ENCODE assay signal across 12 cellular contexts in genomic region chr2:78351208-78351607, GRCh38.
DNase-seq lines count a peak whose midpoint lies in the region; ATAC-seq, FAIRE-seq and TF ChIP-seq lines count a peak whose summit lies in the region.
"Had no signal": no experiment of that assay in that cellular context is flagged by ENCODE, and none has a peak within 500 bp of the region (broad histone marks: within the 10 kb centered on the region; RNA-seq: fewer than 3 reads in every experiment).

No MANE protein-coding gene starts in this region.

- ATAC-seq in A549 (no peak), PC-3 (no peak), foreskin keratinocyte (no peak), left cardiac atrium (no peak)

- H2BK15ac ChIP-seq in H9 (ENCODE audit: low read depth, low read length), result no peak overlapping the region

- H4K20me1 ChIP-seq in H9 (ENCODE audit: control insufficient read depth, insufficient read depth, insufficient read length), result no peaks in the 10 kb centered on the region
- H4K20me1 ChIP-seq in PC-3 (ENCODE audit: low read length), result no peaks in the 10 kb centered on the region

- H3K14ac ChIP-seq in H9 (ENCODE audit: insufficient read depth, low read length), result no peak overlapping the region

- H3K4me3 Mint-ChIP-seq in H9, result no peak overlapping the region
- H3K4me3 Mint-ChIP-seq: CD8-positive, alpha-beta memory T cell had no signal

- no peak overlapping the region for H2BK20ac ChIP-seq in H9 (ENCODE audit: low read depth, low read length, poor library complexity, severe bottlenecking)

- no peak overlapping the region for H3K4me2 ChIP-seq in A549
- H3K4me2 ChIP-seq in H9 (ENCODE audit: insufficient read depth, insufficient read length, low read length), result no peak overlapping the region
- no peak overlapping the region for H3K4me2 ChIP-seq in PC-3 (ENCODE audit: low read length)

- WGBS in A549 (ENCODE audit: missing lambda C conversion rate), result 3% methylated on average over 3 of the region's 3 CpGs
- no CpG with 5 or more reads among the region's 3 CpGs for WGBS in H9 (ENCODE audit: extremely low coverage, insufficient read length, low lambda C conversion rate)

- no peaks in the 10 kb centered on the region for H3K23me2 ChIP-seq in H9 (ENCODE audit: insufficient read length, low read depth, low read length, poor library complexity, severe bottlenecking)

- H3T11ph ChIP-seq in H9 (ENCODE audit: low read length), result no peak overlapping the region

- no peak for TF ChIP-seq POLR2A in A549 (IDR thresholded peaks at IDR 0.05; ENCODE audit: low read length)

- peak; percentile 0 to 3 for DNase-seq in A549 (ENCODE audit: low read depth in 1 of 2, low spot score in 1 of 2)
- no peak for DNase-seq in H9
- DNase-seq in PC-3, result peak; percentile 20
- no peak for DNase-seq in foreskin keratinocyte
- DNase-seq in substantia nigra (lab: John Stamatoyannopoulos, UW), result no peak
- DNase-seq in left cardiac atrium, result no peak
- DNase-seq in inferior parietal cortex (ENCODE audit: extremely low spot score), result no peak
- no peak for DNase-seq in coronary artery (ENCODE audit: low spot score)
- DNase-seq: CD8-positive, alpha-beta memory T cell; colonic mucosa; NCI-H1048 had no signal

- H4K5ac ChIP-seq in H9 (ENCODE audit: insufficient read length, low read depth, low read length), result no peak overlapping the region

- no peak overlapping the region for H2BK12ac ChIP-seq in H9 (ENCODE audit: insufficient read length, low read depth, low read length)

- no peaks in the 10 kb centered on the region for H3K79me2 ChIP-seq in H9 (ENCODE audit: insufficient read depth, low read length)
- H3K79me2 ChIP-seq in PC-3 (ENCODE audit: low read length), result no peaks in the 10 kb centered on the region

- H3K4me1 Mint-ChIP-seq in H9, result peaks cover 3 to 7% of the 10 kb centered on the region in 2 experiments
- H3K4me1 Mint-ChIP-seq: CD8-positive, alpha-beta memory T cell had no signal

- intact Hi-C loops in PC-3 (cut with micrococcal nuclease) (no loop called here), left cardiac atrium (cut with DNase I) (no loop called here)

- no peaks in the 10 kb centered on the region for H3K79me1 ChIP-seq in H9 (ENCODE audit: insufficient read depth, low read depth, low read length, poor library complexity, severe bottlenecking)

- 0 out of 3 replicates have a peak, but pooled peaks have one; percentile 8 for TF ChIP-seq CTCF in A549 (IDR thresholded peaks at IDR 0.05)
- TF ChIP-seq CTCF in H9 (conservative IDR thresholded peaks at IDR 0.05), result peak; percentile 65; the same call in 2 of the 3 replicates
- peak; percentile 48 for TF ChIP-seq CTCF in PC-3 (conservative IDR thresholded peaks at IDR 0.05; ENCODE audit: low read depth, low read length)
- peak; percentile 18 for TF ChIP-seq CTCF in foreskin keratinocyte (conservative IDR thresholded peaks at IDR 0.05)
- no peak for TF ChIP-seq CTCF in coronary artery (IDR thresholded peaks at IDR 0.05)

- no peak overlapping the region for H2BK120ac ChIP-seq in H9 (ENCODE audit: low read depth, low read length, poor library complexity, severe bottlenecking)

- H3K27ac Mint-ChIP-seq in H9, result no peak overlapping the region
- H3K27ac Mint-ChIP-seq: CD8-positive, alpha-beta memory T cell had no signal

- H4K91ac ChIP-seq in H9 (ENCODE audit: insufficient read length, low read depth, low read length), result no peak overlapping the region

- no peak overlapping the region for H2AFZ ChIP-seq in H9 (ENCODE audit: low read length)
- H2AFZ ChIP-seq in PC-3 (ENCODE audit: low read length), result no peak overlapping the region

- H3K36me3 ChIP-seq in PC-3 (ENCODE audit: low read depth, low read length), result no peaks in the 10 kb centered on the region
- H3K36me3 ChIP-seq: colonic mucosa, suprapubic skin had no signal

- no peak; a peak in 1 of 5 replicates for TF ChIP-seq RAD21 in A549 (conservative IDR thresholded peaks at IDR 0.05 in 1 of 2, IDR thresholded peaks at IDR 0.05 in 1 of 2)

- no peak overlapping the region for H3K23ac ChIP-seq in H9 (ENCODE audit: insufficient read length, low read depth, low read length)

- H3K9ac ChIP-seq in H9 (ENCODE audit: extremely low read depth, insufficient read length, low read length), result no peak overlapping the region
- H3K9ac ChIP-seq in PC-3 (ENCODE audit: low read length), result no peak overlapping the region

- H3K56ac ChIP-seq in H9 (ENCODE audit: insufficient read length, low read depth, low read length), result no peak overlapping the region

- no peaks in the 10 kb centered on the region for H3K9me3 ChIP-seq in A549
- H3K9me3 ChIP-seq in H9 (ENCODE audit: control insufficient read depth, low read depth, low read length), result no peaks in the 10 kb centered on the region
- H3K9me3 ChIP-seq in PC-3 (ENCODE audit: low read length), result no peaks in the 10 kb centered on the region
- H3K9me3 ChIP-seq: colonic mucosa, suprapubic skin had no signal

- no TSS peak for BruUV-seq in PC-3 (replicated peaks; lab: Mats Ljungman, UMichigan)

- no peak overlapping the region for H2AK5ac ChIP-seq in H9 (ENCODE audit: insufficient read length, low read length)

- H3K36me3 Mint-ChIP-seq in H9 (ENCODE audit: insufficient read depth in 1 of 3, low read depth in 3 of 3), result no peaks in the 10 kb centered on the region
- H3K36me3 Mint-ChIP-seq: CD8-positive, alpha-beta memory T cell had no signal

- H2BK5ac ChIP-seq in H9 (ENCODE audit: insufficient read length, low read length), result no peak overlapping the region

- H4K8ac ChIP-seq in H9 (replicated peaks; ENCODE audit: insufficient read length, low read depth, low read length), result no peak overlapping the region

- no peaks in the 10 kb centered on the region for H3K4me1 ChIP-seq in A549
- H3K4me1 ChIP-seq in H9 (ENCODE audit: insufficient read depth, low read length), result peaks cover 4% of the 10 kb centered on the region; the same call in 1 of the 2 replicates
- H3K4me1 ChIP-seq in PC-3 (ENCODE audit: insufficient read depth, low read length), result no peaks in the 10 kb centered on the region
- no peaks in the 10 kb centered on the region for H3K4me1 ChIP-seq in foreskin keratinocyte
- H3K4me1 ChIP-seq: colonic mucosa, suprapubic skin had no signal

- no peaks in the 10 kb centered on the region for H3K27me3 Mint-ChIP-seq in H9 (ENCODE audit: low read depth)
- H3K27me3 Mint-ChIP-seq: CD8-positive, alpha-beta memory T cell had no signal

- H3K27me3 ChIP-seq in H9 (ENCODE audit: insufficient read depth, low read length), result no peaks in the 10 kb centered on the region
- H3K27me3 ChIP-seq in PC-3 (ENCODE audit: low read length), result no peaks in the 10 kb centered on the region
- H3K27me3 ChIP-seq in foreskin keratinocyte, result no peaks in the 10 kb centered on the region
- H3K27me3 ChIP-seq: colonic mucosa, suprapubic skin had no signal

- no peak overlapping the region for H3K4me3 ChIP-seq in A549
- no peak overlapping the region for H3K4me3 ChIP-seq in PC-3 (ENCODE audit: low read length)
- H3K4me3 ChIP-seq in coronary artery, result no peak overlapping the region
- H3K4me3 ChIP-seq: colonic mucosa, suprapubic skin had no signal

- no peak for TF ChIP-seq EP300 in A549 (IDR thresholded peaks at IDR 0.05)

- no peak overlapping the region for H3K27ac ChIP-seq in A549
- no peak overlapping the region for H3K27ac ChIP-seq in H9 (ENCODE audit: insufficient read length, low read depth, low read length)
- H3K27ac ChIP-seq in PC-3 (ENCODE audit: low read length), result no peak overlapping the region
- H3K27ac ChIP-seq in foreskin keratinocyte, result no peak overlapping the region
- H3K27ac ChIP-seq in substantia nigra (ENCODE audit: low read depth, low read length, poor library complexity, severe bottlenecking), result no peak overlapping the region
- H3K27ac ChIP-seq in coronary artery, result no peak overlapping the region
- H3K27ac ChIP-seq: colonic mucosa, suprapubic skin had no signal

- H3K9me2 ChIP-seq in PC-3 (replicated peaks; ENCODE audit: low read length), result no peaks in the 10 kb centered on the region

- H3F3A ChIP-seq in PC-3 (ENCODE audit: low read length, unreplicated experiment), result no peaks in the 10 kb centered on the region

- no peak overlapping the region for H3K18ac ChIP-seq in H9 (ENCODE audit: insufficient read length, low read depth, low read length)

- no peak for FAIRE-seq in A549 (lab: Jason Lieb, UNC)

- CTCF ChIA-PET in A549 (lab: Yijun Ruan, JAX), result interaction anchor here (0.6 kb wide), 1 partner anchor 9 kb away, joined by 3 read pairs; no protein-coding TSS in a partner anchor
- CTCF ChIA-PET in PC-3 (lab: Charles Lee), result interaction anchor here (0.6 kb wide), 1 partner anchor 106 kb away, joined by 3 read pairs; no protein-coding TSS in a partner anchor

- POLR2A ChIA-PET in A549 (lab: Yijun Ruan, JAX), result interaction anchor here (0.7 kb wide), 1 partner anchor 8 kb away, joined by 10 read pairs; no protein-coding TSS in a partner anchor
- POLR2A ChIA-PET in PC-3 (lab: Charles Lee; ENCODE audit: unreplicated experiment), result no interaction called here

- no peak overlapping the region for H3K4ac ChIP-seq in H9 (ENCODE audit: low read depth, low read length)

- no peaks in the 10 kb centered on the region for H3K9me3 Mint-ChIP-seq in H9

TF ChIP-seq in A549, 52 proteins besides CTCF, POLR2A, EP300 and RAD21 (continues in another document):
- TF ChIP-seq HMGXB4 (CRISPR knock-in tag; IDR thresholded peaks at IDR 0.05; ENCODE audit: borderline replicate concordance) (no peak), NFE2L2 (conservative IDR thresholded peaks at IDR 0.05; ENCODE audit: low read length) (no peak), GATA3 (IDR thresholded peaks at IDR 0.05; ENCODE audit: borderline replicate concordance) (no peak), PHF8 (IDR thresholded peaks at IDR 0.05; ENCODE audit: borderline replicate concordance, low read depth) (no peak), CEBPB (IDR thresholded peaks at IDR 0.05) (no peak), FOSB (CRISPR knock-in tag; IDR thresholded peaks at IDR 0.05) (no peak), RCOR1 (IDR thresholded peaks at IDR 0.05; ENCODE audit: low read depth, low read length) (no peak), ZC3H11A (IDR thresholded peaks at IDR 0.05) (no peak), HDAC2 (IDR thresholded peaks at IDR 0.05) (no peak), TP53 (CRISPR knock-in tag; IDR thresholded peaks at IDR 0.05) (no peak), JUN (IDR thresholded peaks at IDR 0.05) (no peak), ESRRA (IDR thresholded peaks at IDR 0.05; ENCODE audit: borderline replicate concordance, low read length) (no peak), TFCP2L1 (CRISPR knock-in tag; IDR thresholded peaks at IDR 0.05) (no peak)

Comparison
In these comparisons a context has a peak if more than half of its experiments do, and no peak if none do; other contexts are left out.
1. DNase-seq: peak in A549 (2 of 2) and PC-3 (single experiment); none in H9 (single experiment), foreskin keratinocyte (0 of 2), substantia nigra (0 of 49), left cardiac atrium (single experiment), inferior parietal cortex (single experiment) and coronary artery (single experiment).